In the genomic region with DNA sequence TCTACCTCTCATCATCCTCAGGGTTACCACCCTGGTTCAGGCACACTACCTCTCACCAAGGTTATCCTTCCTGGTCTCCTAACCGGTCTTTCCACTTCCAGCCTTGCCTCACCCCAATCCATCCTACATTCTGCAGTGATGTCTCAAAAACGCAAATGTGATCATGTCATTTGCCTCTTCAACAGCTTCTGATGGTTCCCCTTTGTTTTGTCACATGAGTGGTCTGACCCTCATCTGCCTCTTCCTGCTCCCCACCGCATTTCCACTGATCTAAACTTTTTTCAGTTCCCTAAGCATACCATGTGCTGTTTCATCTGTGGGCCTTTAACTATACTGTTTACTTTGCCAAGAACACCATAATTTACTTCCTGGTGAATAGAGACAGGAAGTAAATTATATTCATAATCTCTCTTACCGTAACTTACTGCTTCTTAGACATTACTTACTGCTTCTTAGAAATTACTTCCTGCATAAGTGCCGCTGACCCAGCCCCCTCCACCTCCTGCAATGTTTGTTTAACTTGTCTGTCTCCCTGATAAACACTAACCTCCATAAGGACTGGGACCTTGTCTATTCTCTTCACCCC, we compare ENCODE assay signal across 1 cellular context.
A peak's percentile ranks its signal among the peaks of the same experiment; 100 is the strongest.
TF ChIP-seq lines count a peak whose summit lies in the region.

No MANE protein-coding gene starts in this region.

TF ChIP-seq in K562, 482 proteins besides CTCF, POLR2A, EP300 and RAD21 (continued from another document and continues in another):
- TF ChIP-seq ZHX1 (conservative IDR thresholded peaks at IDR 0.05; ENCODE audit: low read length) (no peak), RCOR1 (IDR thresholded peaks at IDR 0.05; ENCODE audit: borderline replicate concordance in 1 of 2, low read depth in 2 of 2, low read length in 2 of 2) (0 out of 4 replicates have a peak, but pooled peaks of 1 of the 2 experiments have one; percentile 21), ZNF175 (CRISPR knock-in tag; IDR thresholded peaks at IDR 0.05; ENCODE audit: low read depth) (peak; percentile 50; the same call in 1 of the 2 replicates), ETV6 (IDR thresholded peaks at IDR 0.05; ENCODE audit: borderline replicate concordance in 1 of 2, low read depth in 2 of 2, low read length in 1 of 2) (peak in 1 of 2 experiments; percentile 70; a peak in 1 of 4 replicates), ETV6 (CRISPR knock-in tag; IDR thresholded peaks at IDR 0.05; ENCODE audit: borderline replicate concordance) (no peak), COPS2 (conservative IDR thresholded peaks at IDR 0.05) (no peak), CREM (IDR thresholded peaks at IDR 0.05; ENCODE audit: low read depth) (no peak), ELK3 (CRISPR knock-in tag; IDR thresholded peaks at IDR 0.05) (no peak), BACH1 (tag; IDR thresholded peaks at IDR 0.05) (peak; percentile 35; the same call in 1 of the 2 replicates), MGA (IDR thresholded peaks at IDR 0.05) (0 out of 2 replicates have a peak, but pooled peaks have one; percentile 10), TAL1 (IDR thresholded peaks at IDR 0.05) (peak; percentile 35; the same call in 1 of the 2 replicates), PKNOX1 (IDR thresholded peaks at IDR 0.05) (0 out of 2 replicates have a peak, but pooled peaks have one; percentile 14), SOX6 (IDR thresholded peaks at IDR 0.05) (0 out of 2 replicates have a peak, but pooled peaks have one; percentile 18), ZNF3 (CRISPR knock-in tag; IDR thresholded peaks at IDR 0.05) (no peak), ZBTB40 (IDR thresholded peaks at IDR 0.05) (peak; percentile 49; the same call in 1 of the 2 replicates), ZBTB40 (CRISPR knock-in tag; IDR thresholded peaks at IDR 0.05) (no peak), MLLT1 (IDR thresholded peaks at IDR 0.05) (no peak)
